8 cellular contexts compared by ENCODE assay signal in the genomic region with DNA sequence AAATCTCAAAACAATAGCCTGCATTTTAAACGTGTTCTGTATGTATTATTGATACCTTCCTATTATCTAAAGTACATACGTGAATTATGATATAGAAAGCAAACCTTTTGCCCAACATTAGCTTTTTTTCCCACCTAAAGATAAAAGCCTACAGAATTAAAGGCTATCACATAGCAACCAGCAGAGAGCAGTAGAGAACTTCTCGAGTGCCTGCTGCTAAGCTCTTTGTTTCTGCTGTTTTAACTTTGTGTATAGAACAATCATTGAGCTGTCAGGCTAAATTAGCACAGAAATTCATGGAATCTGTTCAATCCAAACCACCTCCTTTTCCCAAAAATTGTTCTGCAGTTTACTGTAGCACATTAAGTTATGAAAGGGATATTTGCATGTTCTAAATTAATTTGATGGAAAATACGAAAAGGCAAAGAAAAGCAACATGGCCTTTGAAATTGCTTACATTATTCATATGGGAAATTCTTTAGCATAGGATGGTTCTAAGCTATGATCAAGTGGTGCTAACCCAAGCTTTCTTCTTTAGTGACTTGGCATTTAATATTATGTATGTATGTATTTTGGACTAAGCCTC.
A peak's percentile ranks its signal among the peaks of the same experiment; 100 is the strongest.
DNase-seq lines count a peak whose midpoint lies in the region; ATAC-seq and TF ChIP-seq lines count a peak whose summit lies in the region.

No MANE protein-coding gene starts in this region.

- TF ChIP-seq CTCF in GM12875 (IDR thresholded peaks at IDR 0.05; ENCODE audit: borderline replicate concordance, insufficient read depth, low read depth, low read length) (peak; percentile 41; the same call in 1 of the 2 replicates), MCF 10A (IDR thresholded peaks at IDR 0.05; ENCODE audit: unreplicated experiment) (peak; percentile 67), mesothelial cell of epicardium (IDR thresholded peaks at IDR 0.05; ENCODE audit: unreplicated experiment) (peak; percentile 63)

- POLR2A ChIA-PET in MCF 10A (lab: Yijun Ruan, JAX): interaction anchor here (1.8 kb wide), 1 partner anchor 1694 kb away, joined by 6 read pairs; no protein-coding TSS in a partner anchor

- BruUV-seq in MCF 10A (replicated peaks; lab: Mats Ljungman, UMichigan): no TSS peak

- no peaks in the 10 kb centered on the region for H3K36me3 Mint-ChIP-seq in MCF 10A (ENCODE audit: insufficient read depth, unreplicated experiment)
- H3K36me3 Mint-ChIP-seq in mesothelial cell of epicardium: no peaks in the 10 kb centered on the region

- peaks cover 12% of the 10 kb centered on the region for H3K9me3 Mint-ChIP-seq in MCF 10A (ENCODE audit: unreplicated experiment)
- H3K9me3 Mint-ChIP-seq in mesothelial cell of epicardium: peaks cover 23% of the 10 kb centered on the region

- H3K27me3 Mint-ChIP-seq in MCF 10A (ENCODE audit: insufficient read depth, unreplicated experiment): no peaks in the 10 kb centered on the region
- peaks cover 18% of the 10 kb centered on the region for H3K27me3 Mint-ChIP-seq in mesothelial cell of epicardium (ENCODE audit: low read depth)

- H3K4me3 Mint-ChIP-seq in MCF 10A (ENCODE audit: unreplicated experiment) (no peak overlapping the region), mesothelial cell of epicardium (no peak overlapping the region)

- ATAC-seq in GM21526 (IDR thresholded peaks at IDR 0.05; ENCODE audit: low FRiP score, unreplicated experiment) (no peak), HG03139 (IDR thresholded peaks at IDR 0.05; ENCODE audit: unreplicated experiment) (no peak)

- H3K4me1 Mint-ChIP-seq in MCF 10A (ENCODE audit: insufficient read depth, unreplicated experiment) (no peaks in the 10 kb centered on the region), mesothelial cell of epicardium (peaks cover 5% of the 10 kb centered on the region)

- intact Hi-C loops in MCF 10A (cut with micrococcal nuclease): loop anchor here (1.0 to 5.0 kb wide), 5 partner anchors 264 to 1927 kb away; no protein-coding TSS in a partner anchor

- DNase-seq in AG08396 (ENCODE audit: low spot score) (peak; percentile 7), NCI-H146 treated with DMSO at 0.1 percent for 48 hours (lab: John Stamatoyannopoulos, UW; ENCODE audit: unreplicated experiment) (peak; percentile 16), MCF 10A (ENCODE audit: unreplicated experiment) (peak; percentile 59), mesothelial cell of epicardium (ENCODE audit: low spot score in 2 of 2, unreplicated experiment in 2 of 2) (no peak), NCI-H128 (lab: John Stamatoyannopoulos, UW; ENCODE audit: unreplicated experiment) (no peak)

- CTCF ChIA-PET in MCF 10A (lab: Yijun Ruan, JAX): interaction anchor here (0.6 to 3.5 kb wide), 22 partner anchors 9 to 1929 kb away, joined by 3 to 49 read pairs (median 4); no protein-coding TSS in a partner anchor

- no peak overlapping the region for H3K4me3 ChIP-seq in GM12875 (ENCODE audit: low read depth, low read length)

- H3K27ac Mint-ChIP-seq in MCF 10A (ENCODE audit: low read depth, unreplicated experiment) (no peak overlapping the region), mesothelial cell of epicardium (no peak overlapping the region)

Comparison
In these comparisons a context has a peak if more than half of its experiments do, and no peak if none do; other contexts are left out.
1. DNase-seq: peak in AG08396 (single experiment), NCI-H146 treated with DMSO at 0.1 percent for 48 hours (single experiment) and MCF 10A (single experiment); none in mesothelial cell of epicardium (0 of 2) and NCI-H128 (single experiment).
2. Peak in every context shown above with its lines, with median percentiles within 50 percentile points of each other: CTCF ChIP-seq.